Comparison of ENCODE assay signal across 8 cellular contexts in the genomic region with DNA sequence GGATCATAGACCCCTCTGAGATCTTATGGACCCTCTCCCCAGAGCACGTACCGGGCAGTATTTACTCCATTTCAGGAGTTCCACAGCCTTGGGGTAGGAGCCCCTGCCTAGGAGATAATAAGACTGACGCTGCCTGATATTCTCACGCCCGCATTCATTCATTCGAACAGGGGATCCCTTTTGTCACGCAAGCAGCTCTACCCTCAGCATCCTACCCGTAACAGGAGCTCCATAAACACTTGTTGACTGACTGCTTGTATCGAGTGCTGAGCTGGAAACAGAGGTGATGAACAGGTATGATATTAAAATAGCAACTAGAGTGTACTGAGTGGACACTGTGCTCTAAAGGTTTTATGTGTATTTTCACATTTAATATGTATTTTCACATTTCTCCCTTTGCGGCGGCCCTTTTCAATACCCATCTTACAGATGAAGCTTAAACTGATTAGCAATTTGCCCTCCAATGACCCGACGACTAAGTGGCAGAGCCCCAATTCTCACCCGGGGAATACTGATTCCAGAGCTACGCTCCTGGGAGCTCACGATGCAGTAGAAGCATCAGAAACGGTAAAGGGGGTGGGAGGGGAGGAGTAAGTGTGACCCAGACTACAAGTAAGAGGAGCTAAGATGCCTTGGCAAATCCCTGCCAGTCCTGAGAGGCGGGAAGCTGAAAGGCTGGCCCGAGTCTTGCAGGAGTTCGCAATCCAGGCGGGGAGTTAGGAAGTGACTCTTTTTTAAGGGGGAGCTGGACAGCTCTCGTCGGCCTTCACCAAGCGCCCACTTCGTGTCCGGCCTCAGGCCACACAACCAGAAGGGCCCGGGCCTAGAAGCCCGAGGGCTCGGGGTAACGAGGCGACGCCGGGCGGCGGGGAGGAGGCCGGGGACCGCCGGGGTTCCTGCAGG. TPM values are rescaled to one million over a fixed set of nuclear protein-coding genes. Genes with fewer than 3 reads are reported as not detected.
DNase-seq lines count a peak whose midpoint lies in the region; ATAC-seq and TF ChIP-seq lines count a peak whose summit lies in the region.

No MANE protein-coding gene starts in this region.

- peaks cover 31% of the 10 kb centered on the region for H3K4me1 Mint-ChIP-seq in activated naive CD4-positive, alpha-beta T cell treated with anti-CD3 and anti-CD28 coated beads, Interleukin-2, amount 10 ng/mL, durations not matched to agents 7 days and 5 days
- H3K4me1 Mint-ChIP-seq in nephron progenitor cell, result peaks cover 40% of the 10 kb centered on the region

- no peaks in the 10 kb centered on the region for H3K27me3 ChIP-seq in vagina

- H3K27ac Mint-ChIP-seq in activated naive CD4-positive, alpha-beta T cell treated with anti-CD3 and anti-CD28 coated beads, Interleukin-2, amount 10 ng/mL, durations not matched to agents 7 days and 5 days, result peak overlapping the region; percentile 88
- peak overlapping the region; percentile 89 for H3K27ac Mint-ChIP-seq in nephron progenitor cell

- H3K4me3 ChIP-seq in AG10803 (ENCODE audit: low read length) (peak overlapping the region; percentile 70), foreskin fibroblast (ENCODE audit: low read depth in 1 of 2, low read length in 2 of 2) (peak overlapping the region; percentile 73 to 78), vagina (peak overlapping the region; percentile 90 to 91)

- H3K9me3 Mint-ChIP-seq in activated naive CD4-positive, alpha-beta T cell treated with anti-CD3 and anti-CD28 coated beads, Interleukin-2, amount 10 ng/mL, durations not matched to agents 7 days and 5 days, result no peaks in the 10 kb centered on the region
- H3K9me3 Mint-ChIP-seq in nephron progenitor cell, result peaks cover 7% of the 10 kb centered on the region

- H3K4me1 ChIP-seq in vagina, result peaks cover 17% of the 10 kb centered on the region

- no peaks in the 10 kb centered on the region for H3K9me3 ChIP-seq in vagina

- no peaks in the 10 kb centered on the region for H3K36me3 ChIP-seq in vagina

- ATAC-seq in GM18517 (IDR thresholded peaks at IDR 0.05; ENCODE audit: unreplicated experiment) (peak; percentile 19), HG03064 (IDR thresholded peaks at IDR 0.05; ENCODE audit: low read depth, unreplicated experiment) (peak; percentile 10)

- TF ChIP-seq POLR2A in vagina (IDR thresholded peaks at IDR 0.05), result no peak

- intact Hi-C loops in vagina (cut with DNase I), result loop anchor here (2.0 kb wide), 1 partner anchor 61 kb away; the partner anchor contains the start of gene NKX3-2

- H3K36me3 Mint-ChIP-seq in activated naive CD4-positive, alpha-beta T cell treated with anti-CD3 and anti-CD28 coated beads, Interleukin-2, amount 10 ng/mL, durations not matched to agents 7 days and 5 days, result no peaks in the 10 kb centered on the region
- no peaks in the 10 kb centered on the region for H3K36me3 Mint-ChIP-seq in nephron progenitor cell (ENCODE audit: low read depth)

- peak overlapping the region; percentile 93 for H3K27ac ChIP-seq in vagina

- CTCF ChIA-PET in activated naive CD4-positive, alpha-beta T cell treated with anti-CD3 and anti-CD28 coated beads, Interleukin-2, amount 10 ng/mL, durations not matched to agents 7 days and 5 days (lab: Charles Lee), result no interaction called here

- no peaks in the 10 kb centered on the region for H3K27me3 Mint-ChIP-seq in activated naive CD4-positive, alpha-beta T cell treated with anti-CD3 and anti-CD28 coated beads, Interleukin-2, amount 10 ng/mL, durations not matched to agents 7 days and 5 days
- peaks cover 4% of the 10 kb centered on the region for H3K27me3 Mint-ChIP-seq in nephron progenitor cell (ENCODE audit: low read depth, poor library complexity)

- H3K4me3 Mint-ChIP-seq in activated naive CD4-positive, alpha-beta T cell treated with anti-CD3 and anti-CD28 coated beads, Interleukin-2, amount 10 ng/mL, durations not matched to agents 7 days and 5 days, result peak overlapping the region; percentile 82
- H3K4me3 Mint-ChIP-seq in nephron progenitor cell, result peak overlapping the region; percentile 96

- no peak for TF ChIP-seq CTCF in AG10803 (conservative IDR thresholded peaks at IDR 0.05; ENCODE audit: low read length)
- no peak for TF ChIP-seq CTCF in foreskin fibroblast (IDR thresholded peaks at IDR 0.05; ENCODE audit: low read depth, low read length)
- no peak for TF ChIP-seq CTCF in nephron progenitor cell (IDR thresholded peaks at IDR 0.05)
- no peak for TF ChIP-seq CTCF in vagina (IDR thresholded peaks at IDR 0.05)

- peak; percentile 72 for DNase-seq in AG10803 (ENCODE audit: low read depth)
- DNase-seq in NCI-H526 treated with DMSO at 0.1 percent for 48 hours (lab: John Stamatoyannopoulos, UW), result peak; percentile 62
- peak; percentile 43 for DNase-seq in activated naive CD4-positive, alpha-beta T cell treated with anti-CD3 and anti-CD28 coated beads, Interleukin-2, amount 10 ng/mL, durations not matched to agents 7 days and 5 days
- DNase-seq in foreskin fibroblast, result peak; percentile 64 to 81
- DNase-seq in nephron progenitor cell, result peak; percentile 4
- DNase-seq in vagina (ENCODE audit: extremely low spot score in 2 of 2), result peak in 1 of 2 donors; percentile 90

RNA-seq across cellular contexts. Expression of gene RAB28, which starts 0.7 kb away (rescaled TPM):
- total RNA-seq in vagina, result 182 TPM
